Comparison of ENCODE assay signal across 1 cellular context in the genomic region with DNA sequence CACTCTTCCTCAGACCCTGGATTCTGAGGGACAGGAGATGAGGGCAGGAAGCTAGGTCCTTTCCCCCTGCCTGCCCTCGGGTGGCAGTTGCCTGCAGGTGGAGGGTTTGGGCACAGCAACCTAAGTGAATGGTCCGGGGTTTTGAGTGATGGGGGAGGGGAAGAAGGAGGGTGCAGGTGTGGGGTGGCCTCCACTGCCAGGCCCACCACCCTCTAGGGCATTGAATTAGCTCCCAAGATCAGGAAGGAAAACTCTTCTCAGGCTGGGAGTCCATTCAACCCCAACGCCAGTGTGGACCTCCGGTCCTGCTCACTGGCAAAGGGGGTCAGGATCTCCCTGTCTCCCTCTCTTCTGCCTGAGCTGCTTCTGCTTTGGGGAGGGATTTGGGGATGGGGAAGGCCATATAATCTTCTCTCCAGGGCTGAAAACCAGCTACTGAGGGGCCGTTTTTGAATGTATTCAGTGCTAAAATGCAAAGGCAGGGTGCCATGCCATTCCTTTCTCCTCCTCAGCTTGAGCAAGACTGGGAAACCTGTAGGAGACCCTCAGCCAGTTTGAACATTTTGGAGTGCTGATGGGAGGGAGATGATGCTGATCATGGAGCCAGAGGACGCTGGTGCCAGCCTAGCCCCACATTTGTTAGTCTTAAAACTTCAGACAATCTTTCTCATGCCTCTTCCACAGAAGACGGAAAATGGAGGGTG.
TF ChIP-seq lines count a peak whose summit lies in the region.

No MANE protein-coding gene starts in this region.

TF ChIP-seq in H1, 55 proteins besides CTCF, POLR2A, EP300 and RAD21:
- TF ChIP-seq SIN3A (conservative IDR thresholded peaks at IDR 0.05 in 1 of 2, IDR thresholded peaks at IDR 0.05 in 1 of 2; ENCODE audit: low read depth in 1 of 2, low read length in 2 of 2) (no peak), CEBPB (IDR thresholded peaks at IDR 0.05; ENCODE audit: low read depth, low read length) (no peak), YY1 (IDR thresholded peaks at IDR 0.05; ENCODE audit: low read depth, low read length) (no peak), GTF2F1 (IDR thresholded peaks at IDR 0.05; ENCODE audit: borderline replicate concordance, low read depth, low read length) (no peak), E2F6 (IDR thresholded peaks at IDR 0.05) (no peak), ATF2 (IDR thresholded peaks at IDR 0.05; ENCODE audit: low read length) (no peak), HDAC6 (IDR thresholded peaks at IDR 0.05; ENCODE audit: low read depth, low read length) (no peak), EGR1 (IDR thresholded peaks at IDR 0.05; ENCODE audit: borderline replicate concordance, low read depth, low read length) (no peak), SP1 (IDR thresholded peaks at IDR 0.05; ENCODE audit: low read depth, low read length) (no peak), CHD7 (IDR thresholded peaks at IDR 0.05; ENCODE audit: insufficient replicate concordance, low read length) (no peak), TAF1 (IDR thresholded peaks at IDR 0.05; ENCODE audit: low read depth, low read length) (no peak), BRCA1 (IDR thresholded peaks at IDR 0.05; ENCODE audit: low read depth, low read length) (no peak), MAFK (IDR thresholded peaks at IDR 0.05; ENCODE audit: low read depth, low read length) (no peak), GABPA (IDR thresholded peaks at IDR 0.05; ENCODE audit: borderline replicate concordance, insufficient read depth, low read length) (no peak), FOSL1 (IDR thresholded peaks at IDR 0.05; ENCODE audit: insufficient read depth, low read depth, low read length) (no peak), NRF1 (IDR thresholded peaks at IDR 0.05; ENCODE audit: low read depth, low read length) (no peak), CREB1 (IDR thresholded peaks at IDR 0.05) (no peak), SUZ12 (IDR thresholded peaks at IDR 0.05; ENCODE audit: low read length) (no peak)
